In genomic region chr1:121525355-121525754, GRCh38 we compare ENCODE assay signal across 25 cellular contexts.
"Had no signal": no experiment of that assay in that cellular context is flagged by ENCODE, and none has a peak within 500 bp of the region (broad histone marks: within the 10 kb centered on the region; RNA-seq: fewer than 3 reads in every experiment).

No MANE protein-coding gene starts in this region.

- H3K4me3 ChIP-seq: colonic mucosa, gastrocnemius medialis, hepatocyte, lower lobe of right lung, prostate gland, right atrium auricular region, sigmoid colon, testis, tibial artery had no signal

- H3K4me2 ChIP-seq: hepatocyte had no signal

- H3K4me1 ChIP-seq: colonic mucosa, gastrocnemius medialis, lower lobe of right lung, prostate gland, right atrium auricular region, sigmoid colon, testis, tibial artery had no signal

- H3K27ac ChIP-seq: colonic mucosa, epithelial cell of prostate, gastrocnemius medialis, hepatocyte, lower lobe of right lung, prostate gland, right atrium auricular region, sigmoid colon, testis, tibial artery had no signal

- H3K36me3 ChIP-seq: colonic mucosa, gastrocnemius medialis, lower lobe of right lung, prostate gland, right atrium auricular region, sigmoid colon, tibial artery had no signal

- H2AFZ ChIP-seq: hepatocyte had no signal

- H3K27me3 ChIP-seq: colonic mucosa, right atrium auricular region, testis, tibial artery had no signal

- DNase-seq: colonic mucosa; effector CD8-positive, alpha-beta T cell; endodermal cell; foreskin fibroblast; gastrocnemius medialis; head of caudate nucleus; left cardiac atrium; left ventricle myocardium superior; lower lobe of right lung; naive thymus-derived CD8-positive, alpha-beta T cell; nephron progenitor cell; nucleus accumbens; sigmoid colon; stimulated activated CD4-positive, alpha-beta T cell treated with anti-CD3 and anti-CD28 coated beads, Interleukin-2, amount 100 ng/mL, for 24 hours; stimulated activated CD4-positive, alpha-beta T cell treated with anti-CD3 and anti-CD28 coated beads, Interleukin-4, amount 100 ng/mL, for 24 hours; stimulated activated naive CD4-positive, alpha-beta T cell treated with Interleukin-2 at 50 U/mL for 16 hours; substantia nigra; testis; tibial artery had no signal

- H3K79me2 ChIP-seq: hepatocyte had no signal

- H3K9me3 ChIP-seq: colonic mucosa, gastrocnemius medialis, lower lobe of right lung, prostate gland, right atrium auricular region, sigmoid colon, testis, tibial artery had no signal

- ATAC-seq: esophagus mucosa; gastrocnemius medialis; left cardiac atrium; left ventricle myocardium superior; lower lobe of right lung; naive thymus-derived CD8-positive, alpha-beta T cell; stimulated activated effector memory CD8-positive, alpha-beta T cell treated with anti-CD3 and anti-CD28 coated beads, Interleukin-12 subunit alpha, Interleukin-12 subunit beta, amount 100 ng/mL, for 72 hours had no signal
